36 cellular contexts compared by ENCODE assay signal in genomic region chr13:98175823-98176222, GRCh38. TPM values are rescaled to one million over a fixed set of nuclear protein-coding genes. Genes with fewer than 3 reads are reported as not detected.
DNase-seq lines count a peak whose midpoint lies in the region; ATAC-seq and TF ChIP-seq lines count a peak whose summit lies in the region.
"Had no signal": no experiment of that assay in that cellular context is flagged by ENCODE, and none has a peak within 500 bp of the region (broad histone marks: within the 10 kb centered on the region; RNA-seq: fewer than 3 reads in every experiment).

No MANE protein-coding gene starts in this region.

- H3K27ac ChIP-seq in GM23248 (peak overlapping the region; percentile 4; the same call in 1 of the 2 replicates), sigmoid colon (peak overlapping the region in 3 of 4 donors; percentile 28 to 84 (median 79)), Karpas-422 (ENCODE audit: low read length) (no peak overlapping the region)
- H3K27ac ChIP-seq: BLaER1, gastroesophageal sphincter, PC-9 had no signal

- CTCF ChIA-PET in WTC11 (lab: Charles Lee), result interaction anchor here (1.2 kb wide), 1 partner anchor 25 kb away, joined by 4 read pairs; no protein-coding TSS in a partner anchor
- CTCF ChIA-PET in activated CD4-positive, alpha-beta memory T cell treated with anti-CD3 and anti-CD28 coated beads, Interleukin-2, amount 10 ng/mL, durations not matched to agents 7 days and 5 days (lab: Charles Lee), result no interaction called here

- intact Hi-C loops in sigmoid colon (cut with DNase I), result no loop called here

- POLR2A ChIA-PET in WTC11 (lab: Charles Lee), result no interaction called here
- POLR2A ChIA-PET in activated CD4-positive, alpha-beta memory T cell treated with anti-CD3 and anti-CD28 coated beads, Interleukin-2, amount 10 ng/mL, durations not matched to agents 7 days and 5 days (lab: Charles Lee), result no interaction called here

- no peaks in the 10 kb centered on the region for H3K27me3 ChIP-seq in GM23248 (replicated peaks; ENCODE audit: insufficient read depth)
- H3K27me3 ChIP-seq in sigmoid colon, result no peaks in the 10 kb centered on the region
- H3K27me3 ChIP-seq in Karpas-422 (ENCODE audit: low read length), result no peaks in the 10 kb centered on the region
- H3K27me3 ChIP-seq: BLaER1, gastroesophageal sphincter had no signal

- H3K4me3 ChIP-seq in GM23248 (no peak overlapping the region), sigmoid colon (no peak overlapping the region), Karpas-422 (ENCODE audit: low read length) (no peak overlapping the region)
- H3K4me3 ChIP-seq: BLaER1, gastroesophageal sphincter, PC-9 had no signal

- H3K9ac ChIP-seq in GM23248 (no peak overlapping the region), Karpas-422 (ENCODE audit: low read length) (no peak overlapping the region)
- H3K9ac ChIP-seq: BLaER1 had no signal

- H3K9me3 Mint-ChIP-seq in WTC11 (peaks cover 5% of the 10 kb centered on the region; the same call in 1 of the 2 replicates), immature natural killer cell (no peaks in the 10 kb centered on the region)
- H3K9me3 Mint-ChIP-seq in activated CD4-positive, alpha-beta memory T cell treated with anti-CD3 and anti-CD28 coated beads, Interleukin-2, amount 10 ng/mL, durations not matched to agents 7 days and 5 days, result no peaks in the 10 kb centered on the region
- H3K9me3 Mint-ChIP-seq: activated CD8-positive, alpha-beta T cell treated with anti-CD3 and anti-CD28 coated beads for 36 hours; activated T-helper 1 cell treated with anti-CD3 and anti-CD28 coated beads, Interleukin-12 subunit alpha, Interleukin-12 subunit beta, Interleukin-2, Interleukin-4 antibody, amounts not matched to agents 30 ng/mL and 10 ng/mL and 1 ng/mL, durations not matched to agents 14 hours and 24 hours and 36 hours; endodermal cell; memory B cell; T-helper 1 cell treated with Interleukin-12 subunit alpha and Interleukin-12 subunit beta and Interleukin-4 antibody, amounts not matched to agents 30 μg/mL and 1 μg/mL, for 36 hours; type B pancreatic cell had no signal

- H3K4me2 ChIP-seq in GM23248 (ENCODE audit: unreplicated experiment), result no peak overlapping the region
- no peak overlapping the region for H3K4me2 ChIP-seq in Karpas-422 (ENCODE audit: low read depth, low read length, poor library complexity, severe bottlenecking)
- H3K4me2 ChIP-seq: BLaER1, PC-9 had no signal

- H3F3A ChIP-seq in GM23248 (ENCODE audit: insufficient read depth), result peaks cover 49% of the 10 kb centered on the region

- H3K36me3 ChIP-seq in GM23248 (ENCODE audit: low read depth), result no peaks in the 10 kb centered on the region
- H3K36me3 ChIP-seq in sigmoid colon, result peaks cover 0 to 5% (median 0%) of the 10 kb centered on the region in 4 donors
- no peaks in the 10 kb centered on the region for H3K36me3 ChIP-seq in Karpas-422 (ENCODE audit: insufficient read depth, low read length)
- H3K36me3 ChIP-seq: gastroesophageal sphincter had no signal

- peaks cover 6% of the 10 kb centered on the region for H3K36me3 Mint-ChIP-seq in WTC11
- H3K36me3 Mint-ChIP-seq in immature natural killer cell, result no peaks in the 10 kb centered on the region
- no peaks in the 10 kb centered on the region for H3K36me3 Mint-ChIP-seq in activated CD4-positive, alpha-beta memory T cell treated with anti-CD3 and anti-CD28 coated beads, Interleukin-2, amount 10 ng/mL, durations not matched to agents 7 days and 5 days (ENCODE audit: low read depth)
- H3K36me3 Mint-ChIP-seq: memory B cell had no signal

- no peak overlapping the region for H3K4me3 Mint-ChIP-seq in WTC11
- no peak overlapping the region for H3K4me3 Mint-ChIP-seq in immature natural killer cell
- no peak overlapping the region for H3K4me3 Mint-ChIP-seq in activated CD4-positive, alpha-beta memory T cell treated with anti-CD3 and anti-CD28 coated beads, Interleukin-2, amount 10 ng/mL, durations not matched to agents 7 days and 5 days
- H3K4me3 Mint-ChIP-seq: activated CD8-positive, alpha-beta T cell treated with anti-CD3 and anti-CD28 coated beads for 36 hours; activated T-helper 1 cell treated with anti-CD3 and anti-CD28 coated beads, Interleukin-12 subunit alpha, Interleukin-12 subunit beta, Interleukin-2, Interleukin-4 antibody, amounts not matched to agents 30 ng/mL and 10 ng/mL and 1 ng/mL, durations not matched to agents 14 hours and 24 hours and 36 hours; brain; endodermal cell; memory B cell; T-helper 1 cell treated with Interleukin-12 subunit alpha and Interleukin-12 subunit beta and Interleukin-4 antibody, amounts not matched to agents 30 μg/mL and 1 μg/mL, for 36 hours; type B pancreatic cell had no signal

- H3K9me3 ChIP-seq in GM23248 (ENCODE audit: low read depth), result no peaks in the 10 kb centered on the region
- no peaks in the 10 kb centered on the region for H3K9me3 ChIP-seq in sigmoid colon
- no peaks in the 10 kb centered on the region for H3K9me3 ChIP-seq in Karpas-422 (ENCODE audit: low read length)
- H3K9me3 ChIP-seq: gastroesophageal sphincter had no signal

- no peaks in the 10 kb centered on the region for H4K20me1 ChIP-seq in GM23248 (ENCODE audit: insufficient read depth)
- no peaks in the 10 kb centered on the region for H4K20me1 ChIP-seq in Karpas-422 (ENCODE audit: insufficient read depth, low read depth, low read length)

- no peak for TF ChIP-seq POLR2A in sigmoid colon (IDR thresholded peaks at IDR 0.05)

- H3K79me2 ChIP-seq in GM23248 (ENCODE audit: insufficient read depth), result peaks cover 80% of the 10 kb centered on the region
- H3K79me2 ChIP-seq in Karpas-422 (ENCODE audit: low read length), result no peaks in the 10 kb centered on the region

- H3K9me2 ChIP-seq in GM23248 (ENCODE audit: insufficient read depth) (no peaks in the 10 kb centered on the region), Karpas-422 (replicated peaks; ENCODE audit: insufficient read depth, low read length) (no peaks in the 10 kb centered on the region)

- no peaks in the 10 kb centered on the region for H3K27me3 Mint-ChIP-seq in WTC11 (ENCODE audit: low read depth)
- H3K27me3 Mint-ChIP-seq in immature natural killer cell (ENCODE audit: low read depth in 3 of 3), result peaks cover 0 to 4% (median 2%) of the 10 kb centered on the region in 3 donors
- no peaks in the 10 kb centered on the region for H3K27me3 Mint-ChIP-seq in activated CD4-positive, alpha-beta memory T cell treated with anti-CD3 and anti-CD28 coated beads, Interleukin-2, amount 10 ng/mL, durations not matched to agents 7 days and 5 days
- H3K27me3 Mint-ChIP-seq: brain, type B pancreatic cell had no signal

- DNase-seq in GM23248, result peak; percentile 19
- no peak for DNase-seq in WTC11 (ENCODE audit: low spot score)
- DNase-seq in kidney tubule cell (ENCODE audit: low spot score), result peak; percentile 61
- no peak for DNase-seq in sigmoid colon
- DNase-seq in immature natural killer cell, result no peak
- DNase-seq in NCI-H2081 (lab: John Stamatoyannopoulos, UW), result no peak
- DNase-seq in activated CD4-positive, alpha-beta memory T cell treated with anti-CD3 and anti-CD28 coated beads, Interleukin-2, amount 10 ng/mL, durations not matched to agents 7 days and 5 days, result no peak
- DNase-seq in Karpas-422, result no peak
- DNase-seq: activated CD4-positive, CD25-positive, alpha-beta regulatory T cell treated with anti-CD3 and anti-CD28 coated beads, Interleukin-2, amount 50 U/mL, for 72 hours; activated CD8-positive, alpha-beta memory T cell treated with anti-CD3 and anti-CD28 coated beads, Interleukin-2, amount 50 U/mL, for 48 hours; activated CD8-positive, alpha-beta T cell treated with anti-CD3 and anti-CD28 coated beads for 36 hours; activated naive CD4-positive, alpha-beta T cell treated with Interleukin-2 at 50 U/mL for 16 hours; dermis blood vessel endothelial cell; endodermal cell; HCEC 1CT; NCI-H1048; NCI-H1694; NCI-H2171 treated with DMSO at 0.1 percent for 48 hours; NCI-H526; PC-9; stimulated activated CD4-positive, alpha-beta T cell treated with anti-CD3 and anti-CD28 coated beads, Interleukin-4, amount 100 ng/mL, for 4 hours had no signal

- no peak for ATAC-seq in WTC11
- ATAC-seq: activated CD8-positive, alpha-beta T cell treated with anti-CD3 and anti-CD28 coated beads for 36 hours; gastroesophageal sphincter; left lobe of liver; Right ventricle myocardium inferior; SK-N-SH treated with all-trans-retinoic acid at 6 μM for 48 hours had no signal

- H3K4me1 Mint-ChIP-seq in WTC11 (peaks cover 69% of the 10 kb centered on the region), immature natural killer cell (no peaks in the 10 kb centered on the region)
- no peaks in the 10 kb centered on the region for H3K4me1 Mint-ChIP-seq in activated CD4-positive, alpha-beta memory T cell treated with anti-CD3 and anti-CD28 coated beads, Interleukin-2, amount 10 ng/mL, durations not matched to agents 7 days and 5 days
- H3K4me1 Mint-ChIP-seq: memory B cell had no signal

- TF ChIP-seq CTCF in WTC11 (IDR thresholded peaks at IDR 0.05), result no peak
- no peak for TF ChIP-seq CTCF in sigmoid colon (IDR thresholded peaks at IDR 0.05)

- peak overlapping the region; percentile 54 for H3K27ac Mint-ChIP-seq in WTC11
- H3K27ac Mint-ChIP-seq in immature natural killer cell, result no peak overlapping the region
- no peak overlapping the region for H3K27ac Mint-ChIP-seq in activated CD4-positive, alpha-beta memory T cell treated with anti-CD3 and anti-CD28 coated beads, Interleukin-2, amount 10 ng/mL, durations not matched to agents 7 days and 5 days
- H3K27ac Mint-ChIP-seq: activated CD8-positive, alpha-beta T cell treated with anti-CD3 and anti-CD28 coated beads for 36 hours; activated T-helper 1 cell treated with anti-CD3 and anti-CD28 coated beads, Interleukin-12 subunit alpha, Interleukin-12 subunit beta, Interleukin-2, Interleukin-4 antibody, amounts not matched to agents 30 ng/mL and 10 ng/mL and 1 ng/mL, durations not matched to agents 14 hours and 24 hours and 36 hours; endodermal cell; memory B cell; T-helper 1 cell treated with Interleukin-12 subunit alpha and Interleukin-12 subunit beta and Interleukin-4 antibody, amounts not matched to agents 30 μg/mL and 1 μg/mL, for 36 hours had no signal

- WGBS in GM23248 (ENCODE audit: low coverage in 1 of 2, low lambda C conversion rate in 2 of 2, missing lambda C conversion rate in 2 of 2), 2 experiments, result 82 to 85% methylated on average over 3 of the region's 3 CpGs
- 84% methylated on average over 3 of the region's 3 CpGs for WGBS in sigmoid colon, 2 donors

- TF ChIP-seq EP300 in sigmoid colon (IDR thresholded peaks at IDR 0.05), result no peak

- H2AFZ ChIP-seq in GM23248, result no peak overlapping the region
- H2AFZ ChIP-seq in Karpas-422 (ENCODE audit: low read length), result no peak overlapping the region
- H2AFZ ChIP-seq: PC-9 had no signal

- H3K4me1 ChIP-seq in GM23248 (ENCODE audit: insufficient read depth) (peaks cover 49% of the 10 kb centered on the region), sigmoid colon (peaks cover 0 to 58% (median 43%) of the 10 kb centered on the region in 4 donors), Karpas-422 (ENCODE audit: low read length) (0 out of 2 replicates have a peak, but pooled peaks cover 3% of the 10 kb centered on the region)

- in situ Hi-C loops in GM23248 (cut with MboI), result no loop called here

RNA-seq across cellular contexts. Expression of gene RNF113B, which starts 1.2 kb away (rescaled TPM):
- total RNA-seq in GM23248 (2014; rRNA removed; shearing (Covaris generic)), result not detected in 2 replicates
- not detected in 2 replicates for polyA plus RNA-seq in GM23248 (2016; fragmentation: Nextera tagmentation; extraction: Ambion mirVana)
- not detected in 3 replicates for total RNA-seq in WTC11 (2021)
- not detected for total RNA-seq in sigmoid colon
- not detected for polyA plus RNA-seq in sigmoid colon
- polyA plus RNA-seq in immature natural killer cell, result not detected
- not detected for total RNA-seq in activated CD4-positive, alpha-beta memory T cell treated with anti-CD3 and anti-CD28 coated beads, Interleukin-2, amount 10 ng/mL, durations not matched to agents 7 days and 5 days
- total RNA-seq in Karpas-422 (2014; rRNA removed; shearing (Covaris generic); ENCODE audit: low replicate concordance), result not detected in 2 replicates
- total RNA-seq: activated CD8-positive, alpha-beta T cell treated with anti-CD3 and anti-CD28 coated beads for 36 hours; activated T-helper 1 cell treated with anti-CD3 and anti-CD28 coated beads, Interleukin-12 subunit alpha, Interleukin-12 subunit beta, Interleukin-2, Interleukin-4 antibody, amounts not matched to agents 30 ng/mL and 10 ng/mL and 1 ng/mL, durations not matched to agents 14 hours and 24 hours and 36 hours; dermis blood vessel endothelial cell; endodermal cell; gastroesophageal sphincter; left lobe of liver; PC-9; posterior vena cava; Right ventricle myocardium inferior; sciatic nerve; subcutaneous adipose tissue had no signal
- polyA plus RNA-seq: adipose tissue, AG04450 had no signal

RNA-seq across cellular contexts. Expression of gene FARP1, which starts 32.9 kb away (rescaled TPM):
- total RNA-seq in GM23248 (2014; rRNA removed; shearing (Covaris generic)), result 43.3 and 56.6 TPM in 2 replicates
- polyA plus RNA-seq in GM23248 (2016; fragmentation: Nextera tagmentation; extraction: Ambion mirVana) (53.7 and 55.9 TPM in 2 replicates), sigmoid colon (10 to 100 TPM in 1 of 3 donors, 1 to 10 TPM in 2; 6.9 to 18.0 (median 7.8) TPM), immature natural killer cell (under 1 TPM; 0.09 to 0.72 (median 0.22) TPM)
- total RNA-seq in WTC11 (2021) (80.8 to 96.6 TPM (median 91.1 TPM) in 3 replicates), sigmoid colon (10 to 100 TPM; 32.9 to 96.4 (median 47.5) TPM)
- total RNA-seq in activated CD4-positive, alpha-beta memory T cell treated with anti-CD3 and anti-CD28 coated beads, Interleukin-2, amount 10 ng/mL, durations not matched to agents 7 days and 5 days, result under 1 TPM; 0.50 to 0.75 TPM
- total RNA-seq in Karpas-422 (2014; rRNA removed; shearing (Covaris generic); ENCODE audit: low replicate concordance), result not detected in 2 replicates

Comparison
In these comparisons a context has a peak if more than half of its experiments do, and no peak if none do; other contexts are left out.
1. DNase-seq: peak in GM23248 (single experiment) and kidney tubule cell (single experiment); none in WTC11 (single experiment), sigmoid colon (single experiment), immature natural killer cell (0 of 3), NCI-H2081 (0 of 2), activated CD4-positive, alpha-beta memory T cell treated with anti-CD3 and anti-CD28 coated beads, Interleukin-2, amount 10 ng/mL, durations not matched to agents 7 days and 5 days (single experiment) and Karpas-422 (single experiment).
2. RNA of gene FARP1, which starts 32.9 kb away (total RNA-seq): 80.8 to 96.6 TPM in WTC11, 32.9 to 96.4 TPM in sigmoid colon and 43.3 to 56.6 TPM in GM23248; 0.50 to 0.75 TPM in activated CD4-positive, alpha-beta memory T cell treated with anti-CD3 and anti-CD28 coated beads, Interleukin-2, amount 10 ng/mL, durations not matched to agents 7 days and 5 days and not detected in Karpas-422; every median in the first group is over 10 times any median in the second.